2 cellular contexts compared by ENCODE assay signal in the genomic region with DNA sequence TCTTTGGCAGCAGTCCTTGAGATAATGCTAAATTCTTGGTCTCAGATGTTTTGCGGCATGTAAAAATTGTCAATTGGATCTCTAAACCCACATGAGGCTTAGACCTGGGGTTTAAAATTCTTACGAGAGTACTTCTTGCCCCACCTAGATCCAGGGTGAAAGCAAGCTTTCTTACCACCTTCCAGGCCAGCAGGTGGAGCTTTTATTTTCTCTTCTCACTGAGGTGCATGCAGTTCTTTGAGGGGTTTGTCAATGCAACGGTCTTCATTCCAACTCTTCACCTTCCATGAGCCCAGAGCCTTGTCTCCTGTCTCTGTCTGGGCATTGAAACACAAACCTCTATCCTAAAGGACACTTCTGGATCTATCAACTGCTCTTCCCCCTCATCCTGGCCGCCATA.
TF ChIP-seq lines count a peak whose summit lies in the region.

No MANE protein-coding gene starts in this region.

TF ChIP-seq in SK-N-SH, 30 proteins besides CTCF, POLR2A, EP300 and RAD21 (continued from another document):
- TF ChIP-seq, protein P1, sequence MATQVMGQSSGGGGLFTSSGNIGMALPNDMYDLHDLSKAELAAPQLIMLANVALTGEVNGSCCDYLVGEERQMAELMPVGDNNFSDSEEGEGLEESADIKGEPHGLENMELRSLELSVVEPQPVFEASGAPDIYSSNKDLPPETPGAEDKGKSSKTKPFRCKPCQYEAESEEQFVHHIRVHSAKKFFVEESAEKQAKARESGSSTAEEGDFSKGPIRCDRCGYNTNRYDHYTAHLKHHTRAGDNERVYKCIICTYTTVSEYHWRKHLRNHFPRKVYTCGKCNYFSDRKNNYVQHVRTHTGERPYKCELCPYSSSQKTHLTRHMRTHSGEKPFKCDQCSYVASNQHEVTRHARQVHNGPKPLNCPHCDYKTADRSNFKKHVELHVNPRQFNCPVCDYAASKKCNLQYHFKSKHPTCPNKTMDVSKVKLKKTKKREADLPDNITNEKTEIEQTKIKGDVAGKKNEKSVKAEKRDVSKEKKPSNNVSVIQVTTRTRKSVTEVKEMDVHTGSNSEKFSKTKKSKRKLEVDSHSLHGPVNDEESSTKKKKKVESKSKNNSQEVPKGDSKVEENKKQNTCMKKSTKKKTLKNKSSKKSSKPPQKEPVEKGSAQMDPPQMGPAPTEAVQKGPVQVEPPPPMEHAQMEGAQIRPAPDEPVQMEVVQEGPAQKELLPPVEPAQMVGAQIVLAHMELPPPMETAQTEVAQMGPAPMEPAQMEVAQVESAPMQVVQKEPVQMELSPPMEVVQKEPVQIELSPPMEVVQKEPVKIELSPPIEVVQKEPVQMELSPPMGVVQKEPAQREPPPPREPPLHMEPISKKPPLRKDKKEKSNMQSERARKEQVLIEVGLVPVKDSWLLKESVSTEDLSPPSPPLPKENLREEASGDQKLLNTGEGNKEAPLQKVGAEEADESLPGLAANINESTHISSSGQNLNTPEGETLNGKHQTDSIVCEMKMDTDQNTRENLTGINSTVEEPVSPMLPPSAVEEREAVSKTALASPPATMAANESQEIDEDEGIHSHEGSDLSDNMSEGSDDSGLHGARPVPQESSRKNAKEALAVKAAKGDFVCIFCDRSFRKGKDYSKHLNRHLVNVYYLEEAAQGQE (IDR thresholded peaks at IDR 0.05; ENCODE audit: low read depth, low read length), result no peak
TF ChIP-seq in SK-N-SH: peak in this region for 1.

TF ChIP-seq in SK-N-SH treated with all-trans-retinoic acid at 6 μM for 48 hours, 23 proteins besides CTCF, POLR2A, EP300 and RAD21 (continued from another document):
- TF ChIP-seq, protein P2, sequence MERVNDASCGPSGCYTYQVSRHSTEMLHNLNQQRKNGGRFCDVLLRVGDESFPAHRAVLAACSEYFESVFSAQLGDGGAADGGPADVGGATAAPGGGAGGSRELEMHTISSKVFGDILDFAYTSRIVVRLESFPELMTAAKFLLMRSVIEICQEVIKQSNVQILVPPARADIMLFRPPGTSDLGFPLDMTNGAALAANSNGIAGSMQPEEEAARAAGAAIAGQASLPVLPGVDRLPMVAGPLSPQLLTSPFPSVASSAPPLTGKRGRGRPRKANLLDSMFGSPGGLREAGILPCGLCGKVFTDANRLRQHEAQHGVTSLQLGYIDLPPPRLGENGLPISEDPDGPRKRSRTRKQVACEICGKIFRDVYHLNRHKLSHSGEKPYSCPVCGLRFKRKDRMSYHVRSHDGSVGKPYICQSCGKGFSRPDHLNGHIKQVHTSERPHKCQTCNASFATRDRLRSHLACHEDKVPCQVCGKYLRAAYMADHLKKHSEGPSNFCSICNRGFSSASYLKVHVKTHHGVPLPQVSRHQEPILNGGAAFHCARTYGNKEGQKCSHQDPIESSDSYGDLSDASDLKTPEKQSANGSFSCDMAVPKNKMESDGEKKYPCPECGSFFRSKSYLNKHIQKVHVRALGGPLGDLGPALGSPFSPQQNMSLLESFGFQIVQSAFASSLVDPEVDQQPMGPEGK (CRISPR knock-in tag; IDR thresholded peaks at IDR 0.05; ENCODE audit: borderline replicate concordance), result no peak
- TF ChIP-seq PPARA (CRISPR knock-in tag; IDR thresholded peaks at IDR 0.05; ENCODE audit: borderline replicate concordance) (no peak), TCF4 (CRISPR knock-in tag; IDR thresholded peaks at IDR 0.05; ENCODE audit: borderline replicate concordance) (no peak), ZNF8 (CRISPR knock-in tag; IDR thresholded peaks at IDR 0.05) (no peak), TOX (CRISPR knock-in tag; IDR thresholded peaks at IDR 0.05; ENCODE audit: borderline replicate concordance) (no peak), ESRRG (CRISPR knock-in tag; IDR thresholded peaks at IDR 0.05) (no peak), ISL1 (CRISPR knock-in tag; IDR thresholded peaks at IDR 0.05) (no peak), ZNF70 (CRISPR knock-in tag; IDR thresholded peaks at IDR 0.05) (no peak), RARB (CRISPR knock-in tag; IDR thresholded peaks at IDR 0.05) (no peak)
- TF ChIP-seq, protein P3, sequence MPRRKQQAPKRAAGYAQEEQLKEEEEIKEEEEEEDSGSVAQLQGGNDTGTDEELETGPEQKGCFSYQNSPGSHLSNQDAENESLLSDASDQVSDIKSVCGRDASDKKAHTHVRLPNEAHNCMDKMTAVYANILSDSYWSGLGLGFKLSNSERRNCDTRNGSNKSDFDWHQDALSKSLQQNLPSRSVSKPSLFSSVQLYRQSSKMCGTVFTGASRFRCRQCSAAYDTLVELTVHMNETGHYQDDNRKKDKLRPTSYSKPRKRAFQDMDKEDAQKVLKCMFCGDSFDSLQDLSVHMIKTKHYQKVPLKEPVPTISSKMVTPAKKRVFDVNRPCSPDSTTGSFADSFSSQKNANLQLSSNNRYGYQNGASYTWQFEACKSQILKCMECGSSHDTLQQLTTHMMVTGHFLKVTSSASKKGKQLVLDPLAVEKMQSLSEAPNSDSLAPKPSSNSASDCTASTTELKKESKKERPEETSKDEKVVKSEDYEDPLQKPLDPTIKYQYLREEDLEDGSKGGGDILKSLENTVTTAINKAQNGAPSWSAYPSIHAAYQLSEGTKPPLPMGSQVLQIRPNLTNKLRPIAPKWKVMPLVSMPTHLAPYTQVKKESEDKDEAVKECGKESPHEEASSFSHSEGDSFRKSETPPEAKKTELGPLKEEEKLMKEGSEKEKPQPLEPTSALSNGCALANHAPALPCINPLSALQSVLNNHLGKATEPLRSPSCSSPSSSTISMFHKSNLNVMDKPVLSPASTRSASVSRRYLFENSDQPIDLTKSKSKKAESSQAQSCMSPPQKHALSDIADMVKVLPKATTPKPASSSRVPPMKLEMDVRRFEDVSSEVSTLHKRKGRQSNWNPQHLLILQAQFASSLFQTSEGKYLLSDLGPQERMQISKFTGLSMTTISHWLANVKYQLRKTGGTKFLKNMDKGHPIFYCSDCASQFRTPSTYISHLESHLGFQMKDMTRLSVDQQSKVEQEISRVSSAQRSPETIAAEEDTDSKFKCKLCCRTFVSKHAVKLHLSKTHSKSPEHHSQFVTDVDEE (CRISPR knock-in tag; IDR thresholded peaks at IDR 0.05), result no peak
- TF ChIP-seq, protein P4, sequence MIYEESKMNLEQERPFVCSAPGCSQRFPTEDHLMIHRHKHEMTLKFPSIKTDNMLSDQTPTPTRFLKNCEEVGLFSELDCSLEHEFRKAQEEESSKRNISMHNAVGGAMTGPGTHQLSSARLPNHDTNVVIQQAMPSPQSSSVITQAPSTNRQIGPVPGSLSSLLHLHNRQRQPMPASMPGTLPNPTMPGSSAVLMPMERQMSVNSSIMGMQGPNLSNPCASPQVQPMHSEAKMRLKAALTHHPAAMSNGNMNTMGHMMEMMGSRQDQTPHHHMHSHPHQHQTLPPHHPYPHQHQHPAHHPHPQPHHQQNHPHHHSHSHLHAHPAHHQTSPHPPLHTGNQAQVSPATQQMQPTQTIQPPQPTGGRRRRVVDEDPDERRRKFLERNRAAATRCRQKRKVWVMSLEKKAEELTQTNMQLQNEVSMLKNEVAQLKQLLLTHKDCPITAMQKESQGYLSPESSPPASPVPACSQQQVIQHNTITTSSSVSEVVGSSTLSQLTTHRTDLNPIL (CRISPR knock-in tag; IDR thresholded peaks at IDR 0.05; ENCODE audit: low read depth), result no peak
